16 cellular contexts compared by ENCODE assay signal in genomic region chr7:159209429-159209828, GRCh38.
DNase-seq lines count a peak whose midpoint lies in the region; ATAC-seq and TF ChIP-seq lines count a peak whose summit lies in the region.
"Had no signal": no experiment of that assay in that cellular context is flagged by ENCODE, and none has a peak within 500 bp of the region (broad histone marks: within the 10 kb centered on the region; RNA-seq: fewer than 3 reads in every experiment).

No MANE protein-coding gene starts in this region.

- no peak overlapping the region for H3K4me3 Mint-ChIP-seq in CD8-positive, alpha-beta T cell
- H3K4me3 Mint-ChIP-seq in T-cell = no peak overlapping the region
- H3K4me3 Mint-ChIP-seq in central memory CD8-positive, alpha-beta T cell = no peak overlapping the region
- no peak overlapping the region for H3K4me3 Mint-ChIP-seq in stimulated activated effector memory CD8-positive, alpha-beta T cell treated with anti-CD3 and anti-CD28 coated beads, Interleukin-12 subunit alpha, Interleukin-12 subunit beta, amount 100 ng/mL, for 72 hours

- no peak for DNase-seq in CD8-positive, alpha-beta T cell
- DNase-seq in T-cell (peak in 4 of 34 experiments; percentile 7 to 28 (median 22)), medulla oblongata (ENCODE audit: extremely low spot score) (no peak), DMS 273 (lab: John Stamatoyannopoulos, UW; ENCODE audit: unreplicated experiment) (no peak)
- DNase-seq in central memory CD8-positive, alpha-beta T cell (ENCODE audit: low spot score in 2 of 2) = peak in 1 of 2 donors; percentile 33
- DNase-seq in stimulated activated effector memory CD8-positive, alpha-beta T cell treated with anti-CD3 and anti-CD28 coated beads, Interleukin-12 subunit alpha, Interleukin-12 subunit beta, amount 100 ng/mL, for 72 hours (ENCODE audit: low spot score in 2 of 2) = no peak
- DNase-seq: ACHN, AML-193, GF-D8, H7, NCI-H1105, NCI-H187 treated with DMSO at 0.1 percent for 48 hours, NCI-H446 treated with DMSO at 0.1 percent for 48 hours, RPMI8226, SIG-M5 had no signal

- H3K4me1 Mint-ChIP-seq in CD8-positive, alpha-beta T cell (ENCODE audit: low read depth) = peaks cover 11% of the 10 kb centered on the region
- peaks cover 5 to 8% (median 7%) of the 10 kb centered on the region in 3 donors for H3K4me1 Mint-ChIP-seq in T-cell
- H3K4me1 Mint-ChIP-seq in central memory CD8-positive, alpha-beta T cell = peaks cover 17% of the 10 kb centered on the region
- H3K4me1 Mint-ChIP-seq in stimulated activated effector memory CD8-positive, alpha-beta T cell treated with anti-CD3 and anti-CD28 coated beads, Interleukin-12 subunit alpha, Interleukin-12 subunit beta, amount 100 ng/mL, for 72 hours = peaks cover 5% of the 10 kb centered on the region

- CTCF ChIA-PET in CD8-positive, alpha-beta T cell (lab: Charles Lee) = no interaction called here
- CTCF ChIA-PET in T-cell (lab: Charles Lee) = interaction anchor here in 1 of 2 donors (0.9 kb wide), 1 partner anchor 8 kb away, joined by 3 read pairs; no protein-coding TSS in a partner anchor

- H3K27me3 Mint-ChIP-seq in CD8-positive, alpha-beta T cell (ENCODE audit: low read depth) = peaks cover 3% of the 10 kb centered on the region
- no peaks in the 10 kb centered on the region for H3K27me3 Mint-ChIP-seq in T-cell
- no peaks in the 10 kb centered on the region for H3K27me3 Mint-ChIP-seq in central memory CD8-positive, alpha-beta T cell

- H3K27ac ChIP-seq in CD8-positive, alpha-beta T cell (ENCODE audit: low read depth, low read length) = no peak overlapping the region

- ATAC-seq in CD8-positive, alpha-beta T cell = peak; percentile 88
- ATAC-seq in T-cell (replicated peaks in 1 of 4) = peak; percentile 44 to 78 (median 55)
- peak; percentile 98 for ATAC-seq in central memory CD8-positive, alpha-beta T cell (replicated peaks; ENCODE audit: extremely low read depth, poor library complexity, severe bottlenecking)
- peak; percentile 64 for ATAC-seq in stimulated activated effector memory CD8-positive, alpha-beta T cell treated with anti-CD3 and anti-CD28 coated beads, Interleukin-12 subunit alpha, Interleukin-12 subunit beta, amount 100 ng/mL, for 72 hours
- no peak for ATAC-seq in GM21737 (IDR thresholded peaks at IDR 0.05; ENCODE audit: unreplicated experiment)

- no peaks in the 10 kb centered on the region for H3K9me3 ChIP-seq in CD8-positive, alpha-beta T cell (ENCODE audit: low read length)

- no peaks in the 10 kb centered on the region for H3K27me3 ChIP-seq in CD8-positive, alpha-beta T cell (ENCODE audit: insufficient read depth, low read length)

- H3K9me3 Mint-ChIP-seq in CD8-positive, alpha-beta T cell = no peaks in the 10 kb centered on the region
- H3K9me3 Mint-ChIP-seq in T-cell = no peaks in the 10 kb centered on the region
- no peaks in the 10 kb centered on the region for H3K9me3 Mint-ChIP-seq in central memory CD8-positive, alpha-beta T cell
- no peaks in the 10 kb centered on the region for H3K9me3 Mint-ChIP-seq in stimulated activated effector memory CD8-positive, alpha-beta T cell treated with anti-CD3 and anti-CD28 coated beads, Interleukin-12 subunit alpha, Interleukin-12 subunit beta, amount 100 ng/mL, for 72 hours

- no peak overlapping the region for H3K4me3 ChIP-seq in CD8-positive, alpha-beta T cell (ENCODE audit: low read depth, low read length)

- no peaks in the 10 kb centered on the region for H3K36me3 Mint-ChIP-seq in CD8-positive, alpha-beta T cell
- H3K36me3 Mint-ChIP-seq in T-cell = no peaks in the 10 kb centered on the region
- no peaks in the 10 kb centered on the region for H3K36me3 Mint-ChIP-seq in central memory CD8-positive, alpha-beta T cell (ENCODE audit: insufficient read depth)
- no peaks in the 10 kb centered on the region for H3K36me3 Mint-ChIP-seq in stimulated activated effector memory CD8-positive, alpha-beta T cell treated with anti-CD3 and anti-CD28 coated beads, Interleukin-12 subunit alpha, Interleukin-12 subunit beta, amount 100 ng/mL, for 72 hours

- POLR2A ChIA-PET in CD8-positive, alpha-beta T cell (lab: Charles Lee) = no interaction called here
- POLR2A ChIA-PET in T-cell (lab: Charles Lee) = no interaction called here

- no peak for TF ChIP-seq CTCF in CD8-positive, alpha-beta T cell (IDR thresholded peaks at IDR 0.05)

- no peaks in the 10 kb centered on the region for H3K36me3 ChIP-seq in CD8-positive, alpha-beta T cell (ENCODE audit: insufficient read depth, low read length)

- no peak overlapping the region for H3K27ac Mint-ChIP-seq in CD8-positive, alpha-beta T cell
- H3K27ac Mint-ChIP-seq in T-cell = no peak overlapping the region
- H3K27ac Mint-ChIP-seq in central memory CD8-positive, alpha-beta T cell (ENCODE audit: low read depth) = no peak overlapping the region
- no peak overlapping the region for H3K27ac Mint-ChIP-seq in stimulated activated effector memory CD8-positive, alpha-beta T cell treated with anti-CD3 and anti-CD28 coated beads, Interleukin-12 subunit alpha, Interleukin-12 subunit beta, amount 100 ng/mL, for 72 hours

- intact Hi-C loops in CD8-positive, alpha-beta T cell (cut with DNase I, micrococcal nuclease) = no loop called here

- peaks cover 28% of the 10 kb centered on the region for H3K4me1 ChIP-seq in CD8-positive, alpha-beta T cell (ENCODE audit: insufficient read depth, low read length)
